Comparison of ENCODE assay signal across 13 cellular contexts in genomic region chr1:21295545-21295944, GRCh38. TPM values are rescaled to one million over a fixed set of nuclear protein-coding genes. Genes with fewer than 3 reads are reported as not detected.
DNase-seq lines count a peak whose midpoint lies in the region; ATAC-seq and TF ChIP-seq lines count a peak whose summit lies in the region.
"Had no signal": no experiment of that assay in that cellular context is flagged by ENCODE, and none has a peak within 500 bp of the region (broad histone marks: within the 10 kb centered on the region; RNA-seq: fewer than 3 reads in every experiment).

No MANE protein-coding gene starts in this region.

- H3K4me3 ChIP-seq in BLaER1 treated with 17β-estradiol and CSF1 and Interleukin-3, amounts not matched to agents 10 nM and 100 nM: no peak overlapping the region
- H3K4me3 ChIP-seq in Karpas-422 (ENCODE audit: low read length): peak overlapping the region; percentile 71
- no peak overlapping the region for H3K4me3 ChIP-seq in adrenal gland
- no peak overlapping the region for H3K4me3 ChIP-seq in Caco-2 (ENCODE audit: low read depth, low read length)
- H3K4me3 ChIP-seq: K562 had no signal

- POLR2A ChIA-PET in Caco-2 (lab: Charles Lee) (no interaction called here), HEK293T (lab: Yijun Ruan, JAX) (no interaction called here)

- ATAC-seq in HG02678 (IDR thresholded peaks at IDR 0.05; ENCODE audit: unreplicated experiment): no peak

- H3K9me3 Mint-ChIP-seq in osteocyte (ENCODE audit: unreplicated experiment): no peaks in the 10 kb centered on the region
- no peaks in the 10 kb centered on the region for H3K9me3 Mint-ChIP-seq in Caco-2 (ENCODE audit: unreplicated experiment)
- H3K9me3 Mint-ChIP-seq: neural crest cell had no signal

- no peaks in the 10 kb centered on the region for H3K9me2 ChIP-seq in Karpas-422 (replicated peaks; ENCODE audit: insufficient read depth, low read length)

- H3K27me3 ChIP-seq in BLaER1 treated with 17β-estradiol and CSF1 and Interleukin-3, amounts not matched to agents 10 nM and 100 nM: peaks cover 0 to 39% (median 0%) of the 10 kb centered on the region in 11 experiments; a peak in 6 of 22 replicates
- H3K27me3 ChIP-seq in Karpas-422 (ENCODE audit: low read length) (no peaks in the 10 kb centered on the region), adrenal gland (no peaks in the 10 kb centered on the region), Caco-2 (replicated peaks; ENCODE audit: control insufficient read depth, insufficient read depth, low read length) (no peaks in the 10 kb centered on the region)

- no peak overlapping the region for H2AFZ ChIP-seq in Karpas-422 (ENCODE audit: low read length)

- no peak overlapping the region for H3K4me3 Mint-ChIP-seq in osteocyte (ENCODE audit: unreplicated experiment)
- no peak overlapping the region for H3K4me3 Mint-ChIP-seq in Caco-2 (ENCODE audit: unreplicated experiment)

- intact Hi-C loops in adrenal gland (cut with DNase I): no loop called here
- intact Hi-C loops in Caco-2 (cut with micrococcal nuclease; ENCODE audit: unreplicated experiment): no loop called here

- no peaks in the 10 kb centered on the region for H3K9me3 ChIP-seq in BLaER1 treated with 17β-estradiol and CSF1 and Interleukin-3, amounts not matched to agents 10 nM and 100 nM (replicated peaks in 1 of 11)
- H3K9me3 ChIP-seq in Karpas-422 (ENCODE audit: low read length): no peaks in the 10 kb centered on the region
- no peaks in the 10 kb centered on the region for H3K9me3 ChIP-seq in adrenal gland (replicated peaks in 1 of 3)
- no peaks in the 10 kb centered on the region for H3K9me3 ChIP-seq in Caco-2

- H3K9ac ChIP-seq in BLaER1 treated with 17β-estradiol and CSF1 and Interleukin-3, amounts not matched to agents 10 nM and 100 nM: peak overlapping the region in 10 of 11 experiments; percentile 0 to 83 (median 64); a peak in 14 of 22 replicates
- H3K9ac ChIP-seq in Karpas-422 (ENCODE audit: low read length): peak overlapping the region; percentile 85

- H3K36me3 ChIP-seq in BLaER1 treated with 17β-estradiol and CSF1 and Interleukin-3, amounts not matched to agents 10 nM and 100 nM: no peaks in the 10 kb centered on the region
- H3K36me3 ChIP-seq in Karpas-422 (ENCODE audit: insufficient read depth, low read length) (no peaks in the 10 kb centered on the region), adrenal gland (replicated peaks in 1 of 2) (no peaks in the 10 kb centered on the region), Caco-2 (ENCODE audit: control insufficient read depth, insufficient read depth, low read length) (no peaks in the 10 kb centered on the region)

- CTCF ChIA-PET in Caco-2 (lab: Charles Lee) (interaction anchor here (1.4 kb wide), 1 partner anchor 44 kb away, joined by 3 read pairs; no protein-coding TSS in a partner anchor), HEK293T (lab: Yijun Ruan, JAX) (interaction anchor here (2.9 kb wide), 1 partner anchor 25 kb away, joined by 11 read pairs; no protein-coding TSS in a partner anchor)

- peaks cover 0 to 8% (median 0%) of the 10 kb centered on the region in 11 experiments; a peak in 3 of 22 replicates for H4K20me1 ChIP-seq in BLaER1 treated with 17β-estradiol and CSF1 and Interleukin-3, amounts not matched to agents 10 nM and 100 nM
- no peaks in the 10 kb centered on the region; the same call in 1 of the 2 replicates for H4K20me1 ChIP-seq in Karpas-422 (ENCODE audit: insufficient read depth, low read depth, low read length)

- peaks cover 64 to 100% (median 98%) of the 10 kb centered on the region in 10 experiments for H3K4me1 ChIP-seq in BLaER1 treated with 17β-estradiol and CSF1 and Interleukin-3, amounts not matched to agents 10 nM and 100 nM
- peaks cover 98% of the 10 kb centered on the region for H3K4me1 ChIP-seq in Karpas-422 (ENCODE audit: low read length)
- H3K4me1 ChIP-seq in adrenal gland (replicated peaks in 1 of 2): peaks cover 22 to 76% of the 10 kb centered on the region in 2 donors
- H3K4me1 ChIP-seq in Caco-2: no peaks in the 10 kb centered on the region

- WGBS in adrenal gland, 4 donors: 79 to 91% (median 83%) methylated on average over 6 of the region's 6 CpGs

- H3K36me3 Mint-ChIP-seq in osteocyte (ENCODE audit: unreplicated experiment) (peaks cover 6% of the 10 kb centered on the region), Caco-2 (ENCODE audit: insufficient read depth, unreplicated experiment) (peaks cover 6% of the 10 kb centered on the region)

- no peak for TF ChIP-seq CTCF in adrenal gland (IDR thresholded peaks at IDR 0.05)
- no peak for TF ChIP-seq CTCF in osteocyte (IDR thresholded peaks at IDR 0.05)
- no peak for TF ChIP-seq CTCF in Caco-2 (IDR thresholded peaks at IDR 0.05; ENCODE audit: insufficient read depth in 1 of 2, low read depth in 1 of 2, low read length in 1 of 2, severe bottlenecking in 1 of 2, unreplicated experiment in 1 of 2)

- H3K4me2 ChIP-seq in BLaER1 treated with 17β-estradiol and CSF1 and Interleukin-3, amounts not matched to agents 10 nM and 100 nM: peak overlapping the region; percentile 73 to 100 (median 97); a peak in 21 of 22 replicates
- H3K4me2 ChIP-seq in Karpas-422 (ENCODE audit: low read depth, low read length, poor library complexity, severe bottlenecking): peak overlapping the region; percentile 91

- peak overlapping the region in 10 of 11 experiments; percentile 42 to 95 (median 80); a peak in 18 of 22 replicates for H3K27ac ChIP-seq in BLaER1 treated with 17β-estradiol and CSF1 and Interleukin-3, amounts not matched to agents 10 nM and 100 nM
- peak overlapping the region; percentile 98 for H3K27ac ChIP-seq in Karpas-422 (ENCODE audit: low read length)
- peak overlapping the region; percentile 42 to 88 (median 63) for H3K27ac ChIP-seq in adrenal gland

- peaks cover 54% of the 10 kb centered on the region for H3K79me2 ChIP-seq in Karpas-422 (ENCODE audit: low read length)

- BruUV-seq in Caco-2 (replicated peaks; lab: Mats Ljungman, UMichigan): no TSS peak

- TF ChIP-seq POLR2A in adrenal gland (IDR thresholded peaks at IDR 0.05): no peak

- DNase-seq in Karpas-422: no peak
- DNase-seq in adrenal gland: no peak
- DNase-seq in osteocyte (ENCODE audit: extremely low spot score, unreplicated experiment): no peak
- DNase-seq in Caco-2: no peak
- no peak for DNase-seq in NCI-H146 treated with DMSO at 0.1 percent for 48 hours (lab: John Stamatoyannopoulos, UW; ENCODE audit: unreplicated experiment)
- DNase-seq in HEK293T (ENCODE audit: extremely low spot score): no peak
- DNase-seq: C1 segment of cervical spinal cord, NCI-H187, SW 1271 had no signal

- no peaks in the 10 kb centered on the region for H3K27me3 Mint-ChIP-seq in osteocyte (ENCODE audit: unreplicated experiment)
- H3K27me3 Mint-ChIP-seq in Caco-2 (ENCODE audit: insufficient read depth, unreplicated experiment): no peaks in the 10 kb centered on the region

- peak overlapping the region; percentile 56 for H3K27ac Mint-ChIP-seq in osteocyte (ENCODE audit: unreplicated experiment)
- no peak overlapping the region for H3K27ac Mint-ChIP-seq in Caco-2 (ENCODE audit: unreplicated experiment)

- H3K4me1 Mint-ChIP-seq in osteocyte (ENCODE audit: unreplicated experiment): peaks cover 81% of the 10 kb centered on the region
- H3K4me1 Mint-ChIP-seq in Caco-2 (ENCODE audit: low read depth, unreplicated experiment): no peaks in the 10 kb centered on the region

TF ChIP-seq in HEK293T, 16 proteins besides CTCF, POLR2A, EP300 and RAD21:
- TF ChIP-seq HDGF (IDR thresholded peaks at IDR 0.05; ENCODE audit: borderline replicate concordance) (no peak), NFRKB (IDR thresholded peaks at IDR 0.05) (no peak), PKNOX1 (IDR thresholded peaks at IDR 0.05) (no peak), ZNF384 (IDR thresholded peaks at IDR 0.05) (no peak), CTBP1 (IDR thresholded peaks at IDR 0.05; ENCODE audit: borderline replicate concordance) (no peak), SUZ12 (IDR thresholded peaks at IDR 0.05) (no peak), LEF1 (IDR thresholded peaks at IDR 0.05; ENCODE audit: borderline replicate concordance) (no peak), BHLHE40 (IDR thresholded peaks at IDR 0.05; ENCODE audit: borderline replicate concordance) (no peak), TARDBP (IDR thresholded peaks at IDR 0.05) (no peak), ARNT (IDR thresholded peaks at IDR 0.05) (no peak), ELF4 (IDR thresholded peaks at IDR 0.05) (no peak), SP1 (IDR thresholded peaks at IDR 0.05) (no peak), L3MBTL2 (conservative IDR thresholded peaks at IDR 0.05) (no peak), FOXM1 (IDR thresholded peaks at IDR 0.05; ENCODE audit: borderline replicate concordance) (no peak), FOXK2 (IDR thresholded peaks at IDR 0.05) (no peak), FOXA1 (IDR thresholded peaks at IDR 0.05) (no peak)

RNA-seq across cellular contexts. Expression of gene ECE1, which starts 5.3 kb away (rescaled TPM):
- 59.9 and 81.7 TPM in 2 replicates for total RNA-seq in Karpas-422 (2014; rRNA removed; shearing (Covaris generic); ENCODE audit: low replicate concordance)
- total RNA-seq in adrenal gland (100 to 1,000 TPM; 173 to 588 (median 259) TPM), osteocyte (217 and 236 TPM in 2 replicates), Caco-2 (2022) (49.6 and 50.2 TPM in 2 replicates)
- 100 to 1,000 TPM; 150 to 327 (median 176) TPM for polyA plus RNA-seq in adrenal gland
